In genomic region chr3:61582846-61583245, GRCh38 we compare ENCODE assay signal across 23 cellular contexts. TPM values are rescaled to one million over a fixed set of nuclear protein-coding genes. Genes with fewer than 3 reads are reported as not detected.
"Had no signal": no experiment of that assay in that cellular context is flagged by ENCODE, and none has a peak within 500 bp of the region (broad histone marks: within the 10 kb centered on the region; RNA-seq: fewer than 3 reads in every experiment).

No MANE protein-coding gene starts in this region.

- H3K27ac ChIP-seq: neural progenitor cell, pancreas, prostate gland, right lobe of liver, sigmoid colon, stomach, thoracic aorta, thyroid gland, tibial nerve, upper lobe of right lung, uterus had no signal

- H3K4me2 ChIP-seq: neural progenitor cell had no signal

- H3K9ac ChIP-seq: neural progenitor cell had no signal

- H3K36me3 ChIP-seq: neural progenitor cell, pancreas, prostate gland, right lobe of liver, sigmoid colon, stomach, thoracic aorta, thyroid gland, tibial nerve, upper lobe of right lung, uterus had no signal

- ATAC-seq: naive thymus-derived CD4-positive, alpha-beta T cell; natural killer cell; pancreas; right lobe of liver; stimulated activated effector memory CD8-positive, alpha-beta T cell treated with anti-CD3 and anti-CD28 coated beads, Interleukin-12 subunit alpha, Interleukin-12 subunit beta, amount 100 ng/mL, for 72 hours; stimulated activated naive B cell treated with anti-CD40 and anti-IgM and Interleukin-4, amounts not matched to agents 10 μg/mL and 1 μg/mL and 100 μg/mL, for 72 hours; upper lobe of right lung had no signal

- H3K9me3 ChIP-seq: pancreas, prostate gland, right lobe of liver, sigmoid colon, stomach, thoracic aorta, thyroid gland, tibial nerve, upper lobe of right lung, uterus had no signal

- H3K4me1 ChIP-seq: right lobe of liver, upper lobe of right lung, uterus had no signal

- H2AFZ ChIP-seq: neural progenitor cell had no signal

- H3K4me3 ChIP-seq: neural progenitor cell, pancreas, prostate gland, right lobe of liver, sigmoid colon, stomach, thoracic aorta, thyroid gland, tibial nerve, upper lobe of right lung, uterus had no signal

- H3K27me3 ChIP-seq: neural progenitor cell, pancreas, right lobe of liver, sigmoid colon, stomach, thyroid gland, tibial nerve, upper lobe of right lung, uterus had no signal

- DNase-seq: naive thymus-derived CD4-positive, alpha-beta T cell; natural killer cell; pancreas; retina; right cardiac atrium; right lobe of liver; sigmoid colon; small intestine; stimulated activated CD4-positive, alpha-beta T cell treated with anti-CD3 and anti-CD28 coated beads, Interleukin-15, amount 100 ng/mL, for 24 hours; stimulated activated CD4-positive, alpha-beta T cell treated with anti-CD3 and anti-CD28 coated beads, Interleukin-2, amount 100 ng/mL, for 24 hours; stimulated activated CD4-positive, alpha-beta T cell treated with anti-CD3 and anti-CD28 coated beads, Interleukin-2, amount 100 ng/mL, for 48 hours; stimulated activated CD4-positive, alpha-beta T cell treated with anti-CD3 and anti-CD28 coated beads, Interleukin-4, amount 100 ng/mL, for 24 hours; stimulated activated naive B cell treated with anti-CD40 and anti-IgM and Interleukin-4, amounts not matched to agents 10 μg/mL and 1 μg/mL and 100 μg/mL, for 72 hours; stimulated activated naive CD4-positive, alpha-beta T cell treated with Interleukin-2 at 50 U/mL for 16 hours; stomach; thyroid gland; upper lobe of right lung; uterus had no signal

RNA-seq across cellular contexts. Expression of gene PTPRG, which starts 21.5 kb away (rescaled TPM):
- polyA plus RNA-seq: naive thymus-derived CD4-positive, alpha-beta T cell had no signal
